In the genomic region with DNA sequence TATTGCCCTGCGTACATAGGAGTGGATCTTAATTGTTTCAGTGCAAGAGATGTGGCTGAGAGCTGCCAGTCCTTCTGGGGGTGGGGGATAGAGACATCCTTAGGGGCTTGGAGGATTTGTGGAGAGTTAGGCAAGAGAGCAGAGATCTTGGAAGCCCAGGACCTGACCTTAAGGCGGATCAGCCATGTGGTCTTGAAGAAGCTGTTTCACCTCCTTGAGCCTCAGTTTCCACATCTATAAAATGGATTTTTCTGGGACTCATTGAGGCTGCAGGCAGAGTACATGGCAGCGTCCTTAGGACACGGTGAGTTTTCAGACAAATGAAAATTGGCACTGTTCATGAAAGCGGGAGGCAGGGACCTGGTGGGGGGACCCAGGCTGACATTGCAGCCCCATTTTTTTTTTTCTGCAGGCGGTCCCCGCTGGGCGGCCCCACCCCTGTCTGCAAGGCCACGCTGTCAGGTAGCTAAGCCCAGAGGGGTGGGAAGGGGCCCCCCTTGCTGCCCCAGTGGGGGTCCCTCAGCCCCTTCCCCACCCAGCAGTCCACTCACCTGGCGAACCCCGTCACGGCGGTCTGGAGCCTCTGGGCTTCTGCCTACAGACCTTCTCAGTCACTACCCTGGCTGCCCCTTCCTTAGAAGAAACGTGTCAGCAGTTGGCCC, we compare ENCODE assay signal across 1 cellular context.
TF ChIP-seq lines count a peak whose summit lies in the region.

No MANE protein-coding gene starts in this region.

TF ChIP-seq in K562, 482 proteins besides CTCF, POLR2A, EP300 and RAD21 (continues in another document):
- TF ChIP-seq HDAC2 (IDR thresholded peaks at IDR 0.05), result peak; percentile 35; the same call in 1 of the 2 replicates
- no peak for TF ChIP-seq ZNF124 (CRISPR knock-in tag; IDR thresholded peaks at IDR 0.05)
- no peak for TF ChIP-seq MAFK (IDR thresholded peaks at IDR 0.05; ENCODE audit: low read length)
- no peak for TF ChIP-seq CREM (IDR thresholded peaks at IDR 0.05; ENCODE audit: low read depth)
- no peak for TF ChIP-seq LEF1 (IDR thresholded peaks at IDR 0.05)
- TF ChIP-seq, protein P1, sequence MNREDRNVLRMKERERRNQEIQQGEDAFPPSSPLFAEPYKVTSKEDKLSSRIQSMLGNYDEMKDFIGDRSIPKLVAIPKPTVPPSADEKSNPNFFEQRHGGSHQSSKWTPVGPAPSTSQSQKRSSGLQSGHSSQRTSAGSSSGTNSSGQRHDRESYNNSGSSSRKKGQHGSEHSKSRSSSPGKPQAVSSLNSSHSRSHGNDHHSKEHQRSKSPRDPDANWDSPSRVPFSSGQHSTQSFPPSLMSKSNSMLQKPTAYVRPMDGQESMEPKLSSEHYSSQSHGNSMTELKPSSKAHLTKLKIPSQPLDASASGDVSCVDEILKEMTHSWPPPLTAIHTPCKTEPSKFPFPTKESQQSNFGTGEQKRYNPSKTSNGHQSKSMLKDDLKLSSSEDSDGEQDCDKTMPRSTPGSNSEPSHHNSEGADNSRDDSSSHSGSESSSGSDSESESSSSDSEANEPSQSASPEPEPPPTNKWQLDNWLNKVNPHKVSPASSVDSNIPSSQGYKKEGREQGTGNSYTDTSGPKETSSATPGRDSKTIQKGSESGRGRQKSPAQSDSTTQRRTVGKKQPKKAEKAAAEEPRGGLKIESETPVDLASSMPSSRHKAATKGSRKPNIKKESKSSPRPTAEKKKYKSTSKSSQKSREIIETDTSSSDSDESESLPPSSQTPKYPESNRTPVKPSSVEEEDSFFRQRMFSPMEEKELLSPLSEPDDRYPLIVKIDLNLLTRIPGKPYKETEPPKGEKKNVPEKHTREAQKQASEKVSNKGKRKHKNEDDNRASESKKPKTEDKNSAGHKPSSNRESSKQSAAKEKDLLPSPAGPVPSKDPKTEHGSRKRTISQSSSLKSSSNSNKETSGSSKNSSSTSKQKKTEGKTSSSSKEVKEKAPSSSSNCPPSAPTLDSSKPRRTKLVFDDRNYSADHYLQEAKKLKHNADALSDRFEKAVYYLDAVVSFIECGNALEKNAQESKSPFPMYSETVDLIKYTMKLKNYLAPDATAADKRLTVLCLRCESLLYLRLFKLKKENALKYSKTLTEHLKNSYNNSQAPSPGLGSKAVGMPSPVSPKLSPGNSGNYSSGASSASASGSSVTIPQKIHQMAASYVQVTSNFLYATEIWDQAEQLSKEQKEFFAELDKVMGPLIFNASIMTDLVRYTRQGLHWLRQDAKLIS (CRISPR knock-in tag; IDR thresholded peaks at IDR 0.05), result no peak
- no peak for TF ChIP-seq SREBF1 (IDR thresholded peaks at IDR 0.05; ENCODE audit: borderline replicate concordance, low read depth, low read length)
- TF ChIP-seq, protein P2, sequence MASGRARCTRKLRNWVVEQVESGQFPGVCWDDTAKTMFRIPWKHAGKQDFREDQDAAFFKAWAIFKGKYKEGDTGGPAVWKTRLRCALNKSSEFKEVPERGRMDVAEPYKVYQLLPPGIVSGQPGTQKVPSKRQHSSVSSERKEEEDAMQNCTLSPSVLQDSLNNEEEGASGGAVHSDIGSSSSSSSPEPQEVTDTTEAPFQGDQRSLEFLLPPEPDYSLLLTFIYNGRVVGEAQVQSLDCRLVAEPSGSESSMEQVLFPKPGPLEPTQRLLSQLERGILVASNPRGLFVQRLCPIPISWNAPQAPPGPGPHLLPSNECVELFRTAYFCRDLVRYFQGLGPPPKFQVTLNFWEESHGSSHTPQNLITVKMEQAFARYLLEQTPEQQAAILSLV (tag; IDR thresholded peaks at IDR 0.05), result no peak
- no peak for TF ChIP-seq BDP1 (IDR thresholded peaks at IDR 0.05; ENCODE audit: insufficient read depth, insufficient read length)
- TF ChIP-seq HDAC3 (IDR thresholded peaks at IDR 0.05; ENCODE audit: borderline replicate concordance, partially characterized antibody), result no peak
- no peak for TF ChIP-seq NFXL1 (CRISPR knock-in tag; IDR thresholded peaks at IDR 0.05)
- TF ChIP-seq, protein P3, sequence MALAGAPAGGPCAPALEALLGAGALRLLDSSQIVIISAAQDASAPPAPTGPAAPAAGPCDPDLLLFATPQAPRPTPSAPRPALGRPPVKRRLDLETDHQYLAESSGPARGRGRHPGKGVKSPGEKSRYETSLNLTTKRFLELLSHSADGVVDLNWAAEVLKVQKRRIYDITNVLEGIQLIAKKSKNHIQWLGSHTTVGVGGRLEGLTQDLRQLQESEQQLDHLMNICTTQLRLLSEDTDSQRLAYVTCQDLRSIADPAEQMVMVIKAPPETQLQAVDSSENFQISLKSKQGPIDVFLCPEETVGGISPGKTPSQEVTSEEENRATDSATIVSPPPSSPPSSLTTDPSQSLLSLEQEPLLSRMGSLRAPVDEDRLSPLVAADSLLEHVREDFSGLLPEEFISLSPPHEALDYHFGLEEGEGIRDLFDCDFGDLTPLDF (CRISPR knock-in tag; IDR thresholded peaks at IDR 0.05), result no peak
- TF ChIP-seq ASH1L (IDR thresholded peaks at IDR 0.05; ENCODE audit: borderline replicate concordance, low read depth, partially characterized antibody), result no peak
- TF ChIP-seq SAP30 (IDR thresholded peaks at IDR 0.05; ENCODE audit: borderline replicate concordance, insufficient read depth, low read depth, low read length, poor library complexity, severe bottlenecking), result no peak
- no peak for TF ChIP-seq ELF1 (tag; IDR thresholded peaks at IDR 0.05)
- no peak for TF ChIP-seq RBM22 (IDR thresholded peaks at IDR 0.05; ENCODE audit: low read depth, low read length, poor library complexity, severe bottlenecking)
- TF ChIP-seq ZNF507 (tag; conservative IDR thresholded peaks at IDR 0.05), result no peak
- no peak for TF ChIP-seq SP1 (CRISPR knock-in tag; IDR thresholded peaks at IDR 0.05)
- TF ChIP-seq RCOR1 (IDR thresholded peaks at IDR 0.05; ENCODE audit: borderline replicate concordance in 1 of 2, low read depth in 2 of 2, low read length in 2 of 2), result 0 out of 4 replicates have a peak, but pooled peaks of 1 of the 2 experiments have one; percentile 23
- TF ChIP-seq EGR1 (conservative IDR thresholded peaks at IDR 0.05), result 0 out of 2 replicates have a peak, but pooled peaks have one; percentile 6
- TF ChIP-seq ZBTB7A (IDR thresholded peaks at IDR 0.05; ENCODE audit: borderline replicate concordance, control insufficient read depth, low read depth, low read length), result 0 out of 2 replicates have a peak, but pooled peaks have one; percentile 58
- TF ChIP-seq FIP1L1 (IDR thresholded peaks at IDR 0.05; ENCODE audit: low read depth, low read length, poor library complexity, severe bottlenecking), result no peak
- peak; percentile 84 for TF ChIP-seq BCOR (IDR thresholded peaks at IDR 0.05)
- TF ChIP-seq HSF4 (CRISPR knock-in tag; IDR thresholded peaks at IDR 0.05; ENCODE audit: borderline replicate concordance), result no peak
- TF ChIP-seq PCBP1 (IDR thresholded peaks at IDR 0.05; ENCODE audit: low read depth, low read length, poor library complexity, severe bottlenecking), result no peak
- no peak for TF ChIP-seq ZNF184 (CRISPR knock-in tag; IDR thresholded peaks at IDR 0.05)
- TF ChIP-seq, protein P4, sequence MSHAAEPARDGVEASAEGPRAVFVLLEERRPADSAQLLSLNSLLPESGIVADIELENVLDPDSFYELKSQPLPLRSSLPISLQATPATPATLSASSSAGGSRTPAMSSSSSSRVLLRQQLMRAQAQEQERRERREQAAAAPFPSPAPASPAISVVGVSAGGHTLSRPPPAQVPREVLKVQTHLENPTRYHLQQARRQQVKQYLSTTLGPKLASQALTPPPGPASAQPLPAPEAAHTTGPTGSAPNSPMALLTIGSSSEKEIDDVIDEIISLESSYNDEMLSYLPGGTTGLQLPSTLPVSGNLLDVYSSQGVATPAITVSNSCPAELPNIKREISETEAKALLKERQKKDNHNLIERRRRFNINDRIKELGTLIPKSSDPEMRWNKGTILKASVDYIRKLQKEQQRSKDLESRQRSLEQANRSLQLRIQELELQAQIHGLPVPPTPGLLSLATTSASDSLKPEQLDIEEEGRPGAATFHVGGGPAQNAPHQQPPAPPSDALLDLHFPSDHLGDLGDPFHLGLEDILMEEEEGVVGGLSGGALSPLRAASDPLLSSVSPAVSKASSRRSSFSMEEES (CRISPR knock-in tag; IDR thresholded peaks at IDR 0.05), result no peak
- no peak for TF ChIP-seq ILF3 (IDR thresholded peaks at IDR 0.05; ENCODE audit: borderline replicate concordance)
- TF ChIP-seq, protein P5, sequence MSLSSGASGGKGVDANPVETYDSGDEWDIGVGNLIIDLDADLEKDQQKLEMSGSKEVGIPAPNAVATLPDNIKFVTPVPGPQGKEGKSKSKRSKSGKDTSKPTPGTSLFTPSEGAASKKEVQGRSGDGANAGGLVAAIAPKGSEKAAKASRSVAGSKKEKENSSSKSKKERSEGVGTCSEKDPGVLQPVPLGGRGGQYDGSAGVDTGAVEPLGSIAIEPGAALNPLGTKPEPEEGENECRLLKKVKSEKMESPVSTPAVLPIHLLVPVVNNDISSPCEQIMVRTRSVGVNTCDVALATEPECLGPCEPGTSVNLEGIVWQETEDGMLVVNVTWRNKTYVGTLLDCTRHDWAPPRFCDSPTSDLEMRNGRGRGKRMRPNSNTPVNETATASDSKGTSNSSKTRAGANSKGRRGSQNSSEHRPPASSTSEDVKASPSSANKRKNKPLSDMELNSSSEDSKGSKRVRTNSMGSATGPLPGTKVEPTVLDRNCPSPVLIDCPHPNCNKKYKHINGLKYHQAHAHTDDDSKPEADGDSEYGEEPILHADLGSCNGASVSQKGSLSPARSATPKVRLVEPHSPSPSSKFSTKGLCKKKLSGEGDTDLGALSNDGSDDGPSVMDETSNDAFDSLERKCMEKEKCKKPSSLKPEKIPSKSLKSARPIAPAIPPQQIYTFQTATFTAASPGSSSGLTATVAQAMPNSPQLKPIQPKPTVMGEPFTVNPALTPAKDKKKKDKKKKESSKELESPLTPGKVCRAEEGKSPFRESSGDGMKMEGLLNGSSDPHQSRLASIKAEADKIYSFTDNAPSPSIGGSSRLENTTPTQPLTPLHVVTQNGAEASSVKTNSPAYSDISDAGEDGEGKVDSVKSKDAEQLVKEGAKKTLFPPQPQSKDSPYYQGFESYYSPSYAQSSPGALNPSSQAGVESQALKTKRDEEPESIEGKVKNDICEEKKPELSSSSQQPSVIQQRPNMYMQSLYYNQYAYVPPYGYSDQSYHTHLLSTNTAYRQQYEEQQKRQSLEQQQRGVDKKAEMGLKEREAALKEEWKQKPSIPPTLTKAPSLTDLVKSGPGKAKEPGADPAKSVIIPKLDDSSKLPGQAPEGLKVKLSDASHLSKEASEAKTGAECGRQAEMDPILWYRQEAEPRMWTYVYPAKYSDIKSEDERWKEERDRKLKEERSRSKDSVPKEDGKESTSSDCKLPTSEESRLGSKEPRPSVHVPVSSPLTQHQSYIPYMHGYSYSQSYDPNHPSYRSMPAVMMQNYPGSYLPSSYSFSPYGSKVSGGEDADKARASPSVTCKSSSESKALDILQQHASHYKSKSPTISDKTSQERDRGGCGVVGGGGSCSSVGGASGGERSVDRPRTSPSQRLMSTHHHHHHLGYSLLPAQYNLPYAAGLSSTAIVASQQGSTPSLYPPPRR (CRISPR knock-in tag; IDR thresholded peaks at IDR 0.05; ENCODE audit: borderline replicate concordance), result no peak
- no peak for TF ChIP-seq MTF1 (CRISPR knock-in tag; IDR thresholded peaks at IDR 0.05; ENCODE audit: borderline replicate concordance)
- TF ChIP-seq ETV6 (IDR thresholded peaks at IDR 0.05; ENCODE audit: borderline replicate concordance in 1 of 2, low read depth in 2 of 2, low read length in 1 of 2), result no peak
- TF ChIP-seq ETV6 (CRISPR knock-in tag; IDR thresholded peaks at IDR 0.05; ENCODE audit: borderline replicate concordance), result no peak
- TF ChIP-seq, protein P6, sequence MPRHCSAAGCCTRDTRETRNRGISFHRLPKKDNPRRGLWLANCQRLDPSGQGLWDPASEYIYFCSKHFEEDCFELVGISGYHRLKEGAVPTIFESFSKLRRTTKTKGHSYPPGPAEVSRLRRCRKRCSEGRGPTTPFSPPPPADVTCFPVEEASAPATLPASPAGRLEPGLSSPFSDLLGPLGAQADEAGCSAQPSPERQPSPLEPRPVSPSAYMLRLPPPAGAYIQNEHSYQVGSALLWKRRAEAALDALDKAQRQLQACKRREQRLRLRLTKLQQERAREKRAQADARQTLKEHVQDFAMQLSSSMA (CRISPR knock-in tag; IDR thresholded peaks at IDR 0.05), result no peak
- TF ChIP-seq, protein P7, sequence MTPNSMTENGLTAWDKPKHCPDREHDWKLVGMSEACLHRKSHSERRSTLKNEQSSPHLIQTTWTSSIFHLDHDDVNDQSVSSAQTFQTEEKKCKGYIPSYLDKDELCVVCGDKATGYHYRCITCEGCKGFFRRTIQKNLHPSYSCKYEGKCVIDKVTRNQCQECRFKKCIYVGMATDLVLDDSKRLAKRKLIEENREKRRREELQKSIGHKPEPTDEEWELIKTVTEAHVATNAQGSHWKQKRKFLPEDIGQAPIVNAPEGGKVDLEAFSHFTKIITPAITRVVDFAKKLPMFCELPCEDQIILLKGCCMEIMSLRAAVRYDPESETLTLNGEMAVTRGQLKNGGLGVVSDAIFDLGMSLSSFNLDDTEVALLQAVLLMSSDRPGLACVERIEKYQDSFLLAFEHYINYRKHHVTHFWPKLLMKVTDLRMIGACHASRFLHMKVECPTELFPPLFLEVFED (CRISPR knock-in tag; conservative IDR thresholded peaks at IDR 0.05), result no peak
- TF ChIP-seq ADNP (tag; IDR thresholded peaks at IDR 0.05), result peak; percentile 63; the same call in 1 of the 2 replicates
- TF ChIP-seq KDM5B (IDR thresholded peaks at IDR 0.05; ENCODE audit: insufficient replicate concordance, low read depth, low read length), result no peak
- no peak for TF ChIP-seq SAFB (IDR thresholded peaks at IDR 0.05; ENCODE audit: borderline replicate concordance, low read depth, low read length)
- no peak for TF ChIP-seq PHF20 (IDR thresholded peaks at IDR 0.05; ENCODE audit: partially characterized antibody)
- TF ChIP-seq, protein P8, sequence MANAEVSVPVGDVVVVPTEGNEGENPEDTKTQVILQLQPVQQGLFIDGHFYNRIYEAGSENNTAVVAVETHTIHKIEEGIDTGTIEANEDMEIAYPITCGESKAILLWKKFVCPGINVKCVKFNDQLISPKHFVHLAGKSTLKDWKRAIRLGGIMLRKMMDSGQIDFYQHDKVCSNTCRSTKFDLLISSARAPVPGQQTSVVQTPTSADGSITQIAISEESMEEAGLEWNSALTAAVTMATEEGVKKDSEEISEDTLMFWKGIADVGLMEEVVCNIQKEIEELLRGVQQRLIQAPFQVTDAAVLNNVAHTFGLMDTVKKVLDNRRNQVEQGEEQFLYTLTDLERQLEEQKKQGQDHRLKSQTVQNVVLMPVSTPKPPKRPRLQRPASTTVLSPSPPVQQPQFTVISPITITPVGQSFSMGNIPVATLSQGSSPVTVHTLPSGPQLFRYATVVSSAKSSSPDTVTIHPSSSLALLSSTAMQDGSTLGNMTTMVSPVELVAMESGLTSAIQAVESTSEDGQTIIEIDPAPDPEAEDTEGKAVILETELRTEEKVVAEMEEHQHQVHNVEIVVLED (CRISPR knock-in tag; IDR thresholded peaks at IDR 0.05), result no peak
